Comparison of ENCODE assay signal across 17 cellular contexts in genomic region chr1:85569737-85570404, GRCh38. TPM values are rescaled to one million over a fixed set of nuclear protein-coding genes. Genes with fewer than 3 reads are reported as not detected.
DNase-seq lines count a peak whose midpoint lies in the region; ATAC-seq, FAIRE-seq and TF ChIP-seq lines count a peak whose summit lies in the region.
"Had no signal": no experiment of that assay in that cellular context is flagged by ENCODE, and none has a peak within 500 bp of the region (broad histone marks: within the 10 kb centered on the region; RNA-seq: fewer than 3 reads in every experiment).

No MANE protein-coding gene starts in this region.

- no peak overlapping the region for H2AFZ ChIP-seq in K562 (ENCODE audit: low read depth, low read length)
- H2AFZ ChIP-seq: GM23338 had no signal

- peaks cover 4% of the 10 kb centered on the region; the same call in 1 of the 2 replicates for H3K9me3 Mint-ChIP-seq in HFFc6
- H3K9me3 Mint-ChIP-seq: natural killer cell treated with Interleukin-12 subunit alpha and Interleukin-12 subunit beta and Interleukin-15 and Interleukin-18, amount 100 ng/mL, for 72 hours had no signal

- H3K27ac ChIP-seq in K562 (ENCODE audit: extremely low read depth, low read depth, low read length): no peak overlapping the region
- peak overlapping the region; percentile 47 for H3K27ac ChIP-seq in muscle layer of colon (ENCODE audit: low read depth, low read length)
- H3K27ac ChIP-seq in temporal lobe (ENCODE audit: low read depth, low read length): peak overlapping the region; percentile 6
- peak overlapping the region in 1 of 4 donors; percentile 54 for H3K27ac ChIP-seq in esophagus squamous epithelium

- peak overlapping the region; percentile 72 for H3K4me3 Mint-ChIP-seq in HFFc6
- H3K4me3 Mint-ChIP-seq: B cell; GM23338; natural killer cell treated with Interleukin-12 subunit alpha and Interleukin-12 subunit beta and Interleukin-15 and Interleukin-18, amount 100 ng/mL, for 72 hours had no signal

- no peak for TF ChIP-seq EP300 in K562 (IDR thresholded peaks at IDR 0.05; ENCODE audit: low read length)

- intact Hi-C loops in K562 (cut with micrococcal nuclease) (no loop called here), esophagus squamous epithelium (cut with DNase I) (no loop called here)

- H3K27me3 ChIP-seq in K562 (ENCODE audit: control insufficient read depth in 2 of 2, insufficient read depth in 2 of 2, low read length in 2 of 2) (0 out of 5 replicates have a peak, but pooled peaks cover 0 to 2% of the 10 kb centered on the region in 2 experiments), muscle layer of colon (ENCODE audit: control insufficient read depth in 1 of 2, insufficient read depth in 2 of 2, low read length in 2 of 2) (no peaks in the 10 kb centered on the region), esophagus squamous epithelium (no peaks in the 10 kb centered on the region)

- FAIRE-seq in K562 (lab: Jason Lieb, UNC): no peak
- FAIRE-seq: GM12878 had no signal

- DNase-seq in HFFc6 (no peak), K562 (ENCODE audit: extremely low read depth in 1 of 4, low spot score in 3 of 4) (peak in 1 of 4 experiments; percentile 8), esophagus squamous epithelium (lab: John Stamatoyannopoulos, UW) (no peak), SIG-M5 (lab: John Stamatoyannopoulos, UW) (no peak), mucosa of gallbladder (ENCODE audit: low spot score) (no peak)
- DNase-seq: activated effector memory CD4-positive, alpha-beta T cell treated with anti-CD3 and anti-CD28 coated beads, Interleukin-2, amount 50 U/mL, for 16 hours; cortex of kidney; KG1; NCI-H1092 treated with DMSO at 0.1 percent for 48 hours; NCI-H526; T1000 had no signal

- H3K9me3 ChIP-seq in K562 (replicated peaks; ENCODE audit: control insufficient read depth, insufficient read depth, low read depth, low read length) (no peaks in the 10 kb centered on the region), muscle layer of colon (ENCODE audit: low read length) (no peaks in the 10 kb centered on the region), esophagus squamous epithelium (no peaks in the 10 kb centered on the region)

- no peaks in the 10 kb centered on the region for H3K36me3 ChIP-seq in K562 (ENCODE audit: control insufficient read depth, insufficient read depth, low read length)
- H3K36me3 ChIP-seq in muscle layer of colon (ENCODE audit: insufficient read depth, low read length): no peaks in the 10 kb centered on the region
- H3K36me3 ChIP-seq in esophagus squamous epithelium: no peaks in the 10 kb centered on the region

- H3K9ac ChIP-seq in K562 (ENCODE audit: insufficient read depth in 1 of 2, low read depth in 2 of 2, low read length in 2 of 2) (no peak overlapping the region), muscle layer of colon (ENCODE audit: low read length) (no peak overlapping the region)

- H3K4me2 ChIP-seq in K562 (ENCODE audit: insufficient read depth, low read length): no peak overlapping the region
- H3K4me2 ChIP-seq: GM23338 had no signal

- no peaks in the 10 kb centered on the region for H3K79me2 ChIP-seq in K562 (ENCODE audit: control insufficient read depth, insufficient read depth, low read length)

- TF ChIP-seq POLR2A in K562 (conservative IDR thresholded peaks at IDR 0.05) (no peak), esophagus squamous epithelium (IDR thresholded peaks at IDR 0.05) (no peak)

- no TSS peak for BruUV-seq in K562 (replicated peaks; lab: Mats Ljungman, UMichigan)

- no peak for TF ChIP-seq RAD21 in K562 (CRISPR knock-in tag; conservative IDR thresholded peaks at IDR 0.05 in 1 of 2, IDR thresholded peaks at IDR 0.05 in 1 of 2)

- peaks cover 31% of the 10 kb centered on the region for H3K27me3 Mint-ChIP-seq in HFFc6 (ENCODE audit: insufficient read depth)

- WGBS in K562 (ENCODE audit: insufficient coverage, low coverage, missing lambda C conversion rate): 0% methylated on average over 8 of the region's 8 CpGs
- WGBS in esophagus squamous epithelium, 2 donors: 71 to 84% methylated on average over 8 of the region's 8 CpGs

- no peaks in the 10 kb centered on the region for H4K20me1 ChIP-seq in K562 (replicated peaks; ENCODE audit: control insufficient read depth, insufficient read depth, low read length)

- no peaks in the 10 kb centered on the region; a peak in 1 of 5 replicates for H3K4me1 ChIP-seq in K562 (replicated peaks in 1 of 2; ENCODE audit: control insufficient read depth in 2 of 2, insufficient read depth in 2 of 2, low read length in 2 of 2)
- H3K4me1 ChIP-seq in muscle layer of colon (ENCODE audit: insufficient read depth, low read length): peaks cover 33% of the 10 kb centered on the region
- peaks cover 0 to 24% (median 2%) of the 10 kb centered on the region in 3 donors for H3K4me1 ChIP-seq in esophagus squamous epithelium

- TF ChIP-seq CTCF in HFFc6 (IDR thresholded peaks at IDR 0.05): no peak
- no peak for TF ChIP-seq CTCF in K562 (IDR thresholded peaks at IDR 0.05 in 2 of 3, conservative IDR thresholded peaks at IDR 0.05 in 1 of 3; ENCODE audit: insufficient read depth in 2 of 3, low read depth in 1 of 3, low read length in 3 of 3)
- no peak for TF ChIP-seq CTCF in esophagus squamous epithelium (IDR thresholded peaks at IDR 0.05)

- peak; percentile 41; the same call in 1 of the 3 replicates for ATAC-seq in K562
- ATAC-seq: GM12878; GM23338; natural killer cell treated with Interleukin-12 subunit alpha and Interleukin-12 subunit beta and Interleukin-15 and Interleukin-18, amount 100 ng/mL, for 72 hours had no signal

- H3K27ac Mint-ChIP-seq in HFFc6: peak overlapping the region; percentile 83
- H3K27ac Mint-ChIP-seq: B cell; GM23338; natural killer cell treated with Interleukin-12 subunit alpha and Interleukin-12 subunit beta and Interleukin-15 and Interleukin-18, amount 100 ng/mL, for 72 hours had no signal

- peaks cover 99% of the 10 kb centered on the region for H3K4me1 Mint-ChIP-seq in HFFc6 (ENCODE audit: low read depth)
- H3K4me1 Mint-ChIP-seq: B cell, GM23338 had no signal

- H3K4me3 ChIP-seq in K562: no peak overlapping the region
- H3K4me3 ChIP-seq in muscle layer of colon (ENCODE audit: low read depth in 1 of 2, low read length in 2 of 2): no peak overlapping the region
- no peak overlapping the region for H3K4me3 ChIP-seq in esophagus squamous epithelium
- H3K4me3 ChIP-seq: GM12878, GM23338 had no signal

- POLR2A ChIA-PET in K562 (lab: Yijun Ruan, JAX): interaction anchor here (1.4 kb wide), 1 partner anchor 11 kb away, joined by 4 read pairs; the partner anchor contains the start of gene CCN1

- in situ Hi-C loops in K562 (cut with MboI): no loop called here

- H3K9me1 ChIP-seq in K562 (ENCODE audit: control insufficient read depth, insufficient read depth, low read length): no peaks in the 10 kb centered on the region

- CTCF ChIA-PET in K562 (lab: Yijun Ruan, JAX; ENCODE audit: low intra/inter-chr PET ratio): no interaction called here

- H3K36me3 Mint-ChIP-seq in HFFc6 (ENCODE audit: low read depth): peaks cover 85% of the 10 kb centered on the region
- H3K36me3 Mint-ChIP-seq: natural killer cell treated with Interleukin-12 subunit alpha and Interleukin-12 subunit beta and Interleukin-15 and Interleukin-18, amount 100 ng/mL, for 72 hours had no signal

TF ChIP-seq in K562, 482 proteins besides CTCF, POLR2A, EP300 and RAD21:
- TF ChIP-seq SRSF9 (IDR thresholded peaks at IDR 0.05; ENCODE audit: borderline replicate concordance, low read depth, low read length): no peak
- no peak for TF ChIP-seq KDM4B (IDR thresholded peaks at IDR 0.05; ENCODE audit: borderline replicate concordance in 2 of 2, low read depth in 1 of 2)
- TF ChIP-seq ETV5 (CRISPR knock-in tag; IDR thresholded peaks at IDR 0.05; ENCODE audit: low read depth): no peak
- no peak for TF ChIP-seq SFPQ (IDR thresholded peaks at IDR 0.05; ENCODE audit: low read depth, low read length)
- no peak for TF ChIP-seq HOXB6 (CRISPR knock-in tag; IDR thresholded peaks at IDR 0.05; ENCODE audit: borderline replicate concordance)
- TF ChIP-seq ZSCAN29 (IDR thresholded peaks at IDR 0.05): no peak
- no peak for TF ChIP-seq MCM7 (IDR thresholded peaks at IDR 0.05)

RNA-seq across cellular contexts. Expression of gene CCN1, which starts 10.7 kb away (rescaled TPM):
- total RNA-seq in HFFc6 (2021; fragmentation: NEBNext Ultra II Directional; extraction: Animal tissue kit (Norgen Biotek cat#: 25700)): 1,000 to 10,000 TPM in 3 of 6 experiments, 100 to 1,000 TPM in 3; 877 to 1,071 (median 1,004) TPM
- total RNA-seq in K562 (2011; cell fraction: chromatin; rRNA removed; ENCODE audit: low replicate concordance): 2.5 and 3.1 TPM in 2 replicates
- total RNA-seq in K562 (2011; cell fraction: nucleolus; rRNA removed): 3.2 and 3.4 TPM in 2 replicates
- total RNA-seq in K562 (2011; cell fraction: nucleoplasm; rRNA removed): 2.0 and 2.7 TPM in 2 replicates
- 0.27 and 1.0 TPM in 2 replicates for total RNA-seq in K562 (2014; rRNA removed)
- 1.2 and 1.5 TPM in 2 replicates for total RNA-seq in K562 (2014; rRNA removed; fragmentation: Illumina TruSeq; extraction: Trizol)
- total RNA-seq in K562 (2015; rRNA removed; fragmentation: Illumina TruSeq; extraction: Trizol): 0.62 and 0.64 TPM in 2 replicates
- 3.8 and 4.2 TPM in 2 replicates for total RNA-seq in K562 (2021)
- 0.31 and 0.59 TPM in 2 replicates for polyA plus RNA-seq in K562 (2011; rRNA removed)
- 0.69 and 1.1 TPM in 2 replicates for polyA plus RNA-seq in K562 (2011; cell fraction: cytosol; rRNA removed)
- 2.1 and 2.4 TPM in 2 replicates for polyA plus RNA-seq in K562 (2011; cell fraction: nucleus; rRNA removed)
- 2.7 and 3.6 TPM in 2 replicates for polyA plus RNA-seq in K562 (2012)
- polyA plus RNA-seq in K562 (2014; fragmentation: Illumina TruSeq; extraction: Trizol): 1.5 and 2.8 TPM in 2 replicates
- polyA plus RNA-seq in K562 (2014; fragmentation: Nextera tagmentation; extraction: Ambion mirVana): under 1 TPM; 0.41 to 0.53 TPM
- 1.7 and 4.2 TPM in 2 replicates for polyA plus RNA-seq in K562 (2014; rRNA removed)
- 0.72 and 0.95 TPM in 2 replicates for polyA minus RNA-seq in K562 (2011; rRNA and poly(A)+ RNA removed)
- polyA minus RNA-seq in K562 (2011; cell fraction: cytosol; rRNA and poly(A)+ RNA removed): 0.73 and 0.95 TPM in 2 replicates
- polyA minus RNA-seq in K562 (2011; cell fraction: nucleus; rRNA and poly(A)+ RNA removed): 0.67 and 2.7 TPM in 2 replicates
- total RNA-seq in temporal lobe: 11.1 TPM
- total RNA-seq in esophagus squamous epithelium: 10 to 100 TPM in 1 of 4 donors, 1 to 10 TPM in 3; 4.5 to 15.1 (median 8.0) TPM
- total RNA-seq in mucosa of gallbladder: 369 TPM
- total RNA-seq: B cell; natural killer cell treated with Interleukin-12 subunit alpha and Interleukin-12 subunit beta and Interleukin-15 and Interleukin-18, amount 100 ng/mL, for 72 hours had no signal

Comparison
In these comparisons a context has a peak if more than half of its experiments do, and no peak if none do; other contexts are left out.
1. RNA of gene CCN1, which starts 10.7 kb away (total RNA-seq): 877 to 1,071 TPM in HFFc6 and 369 TPM in mucosa of gallbladder (single experiment); 11.1 TPM in temporal lobe (single experiment), 4.5 to 15.1 TPM in esophagus squamous epithelium and 0.27 to 4.2 TPM in K562; every median in the first group is over 10 times any median in the second.